ENCODE assay signal across 1 cellular context in the genomic region with DNA sequence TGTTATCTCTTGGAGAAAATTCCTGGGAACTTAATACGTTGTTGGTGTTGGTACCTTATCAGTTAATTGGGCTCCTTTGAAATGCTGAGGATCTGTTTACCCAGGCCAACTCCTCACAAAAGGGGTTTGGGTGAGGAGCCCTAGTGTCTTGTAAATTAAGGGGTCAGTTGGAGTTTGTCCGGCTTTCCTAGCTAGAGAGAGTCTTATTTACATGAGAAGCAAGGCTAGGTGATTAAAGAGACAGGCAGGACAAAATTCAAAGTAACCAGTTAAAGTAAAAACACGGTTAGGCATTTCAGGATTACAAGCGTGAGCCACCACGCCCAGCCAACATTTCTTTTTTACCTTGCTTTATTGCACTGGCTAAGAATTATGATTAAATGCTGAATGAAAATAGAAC.
A peak's percentile ranks its signal among the peaks of the same experiment; 100 is the strongest.
TF ChIP-seq lines count a peak whose summit lies in the region.

No MANE protein-coding gene starts in this region.

TF ChIP-seq in WTC11, 78 proteins besides CTCF, POLR2A, EP300 and RAD21 (continued from another document):
- TF ChIP-seq, protein P1, sequence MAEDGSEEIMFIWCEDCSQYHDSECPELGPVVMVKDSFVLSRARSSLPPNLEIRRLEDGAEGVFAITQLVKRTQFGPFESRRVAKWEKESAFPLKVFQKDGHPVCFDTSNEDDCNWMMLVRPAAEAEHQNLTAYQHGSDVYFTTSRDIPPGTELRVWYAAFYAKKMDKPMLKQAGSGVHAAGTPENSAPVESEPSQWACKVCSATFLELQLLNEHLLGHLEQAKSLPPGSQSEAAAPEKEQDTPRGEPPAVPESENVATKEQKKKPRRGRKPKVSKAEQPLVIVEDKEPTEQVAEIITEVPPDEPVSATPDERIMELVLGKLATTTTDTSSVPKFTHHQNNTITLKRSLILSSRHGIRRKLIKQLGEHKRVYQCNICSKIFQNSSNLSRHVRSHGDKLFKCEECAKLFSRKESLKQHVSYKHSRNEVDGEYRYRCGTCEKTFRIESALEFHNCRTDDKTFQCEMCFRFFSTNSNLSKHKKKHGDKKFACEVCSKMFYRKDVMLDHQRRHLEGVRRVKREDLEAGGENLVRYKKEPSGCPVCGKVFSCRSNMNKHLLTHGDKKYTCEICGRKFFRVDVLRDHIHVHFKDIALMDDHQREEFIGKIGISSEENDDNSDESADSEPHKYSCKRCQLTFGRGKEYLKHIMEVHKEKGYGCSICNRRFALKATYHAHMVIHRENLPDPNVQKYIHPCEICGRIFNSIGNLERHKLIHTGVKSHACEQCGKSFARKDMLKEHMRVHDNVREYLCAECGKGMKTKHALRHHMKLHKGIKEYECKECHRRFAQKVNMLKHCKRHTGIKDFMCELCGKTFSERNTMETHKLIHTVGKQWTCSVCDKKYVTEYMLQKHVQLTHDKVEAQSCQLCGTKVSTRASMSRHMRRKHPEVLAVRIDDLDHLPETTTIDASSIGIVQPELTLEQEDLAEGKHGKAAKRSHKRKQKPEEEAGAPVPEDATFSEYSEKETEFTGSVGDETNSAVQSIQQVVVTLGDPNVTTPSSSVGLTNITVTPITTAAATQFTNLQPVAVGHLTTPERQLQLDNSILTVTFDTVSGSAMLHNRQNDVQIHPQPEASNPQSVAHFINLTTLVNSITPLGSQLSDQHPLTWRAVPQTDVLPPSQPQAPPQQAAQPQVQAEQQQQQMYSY (CRISPR knock-in tag; IDR thresholded peaks at IDR 0.05) = peak; percentile 88
